ENCODE assay signal across 19 cellular contexts in the genomic region with DNA sequence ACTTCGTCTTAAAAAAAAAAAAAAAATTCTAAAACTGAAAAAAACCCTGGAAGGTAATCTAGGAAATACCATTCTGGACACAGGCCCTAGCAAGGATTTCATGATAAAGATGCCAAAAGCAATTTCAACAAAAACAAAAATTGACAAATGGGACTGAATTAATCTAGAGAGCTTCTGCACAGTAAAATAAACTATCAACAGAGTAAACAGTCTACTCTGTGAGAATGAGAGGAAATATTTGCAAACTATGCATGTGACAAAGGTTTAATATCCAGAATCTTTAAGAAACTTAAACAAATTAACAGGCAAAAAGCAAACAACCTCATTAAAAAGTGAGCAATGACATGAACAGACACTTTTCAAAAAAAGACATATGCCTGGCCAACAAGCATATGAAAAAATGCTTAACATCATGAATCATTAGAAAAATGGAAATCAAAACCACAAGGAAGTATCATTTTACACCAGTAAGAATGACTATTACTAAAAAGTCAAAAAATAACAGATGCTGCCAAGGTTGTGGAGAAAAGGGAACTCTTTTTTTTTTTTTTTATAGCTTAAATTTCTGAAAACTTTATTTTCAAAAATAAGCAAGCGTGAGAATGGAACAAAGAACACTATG. TPM values are rescaled to one million over a fixed set of nuclear protein-coding genes. Genes with fewer than 3 reads are reported as not detected.
DNase-seq lines count a peak whose midpoint lies in the region; ATAC-seq and TF ChIP-seq lines count a peak whose summit lies in the region.
"Had no signal": no experiment of that assay in that cellular context is flagged by ENCODE, and none has a peak within 500 bp of the region (broad histone marks: within the 10 kb centered on the region; RNA-seq: fewer than 3 reads in every experiment).

No MANE protein-coding gene starts in this region.

- peaks cover 9% of the 10 kb centered on the region for H3K4me1 ChIP-seq in adipocyte (ENCODE audit: control insufficient read depth, insufficient read depth, low read length)
- H3K4me1 ChIP-seq: BE2C had no signal

- H3K27me3 ChIP-seq in adipocyte (replicated peaks; ENCODE audit: control insufficient read depth, insufficient read depth, low read length), result no peaks in the 10 kb centered on the region
- H3K27me3 ChIP-seq: BE2C had no signal

- no peaks in the 10 kb centered on the region for H3K36me3 ChIP-seq in adipocyte (ENCODE audit: control insufficient read depth, insufficient read depth, low read length, severe bottlenecking)
- H3K36me3 ChIP-seq: BE2C had no signal

- H3K9me3 ChIP-seq in adipocyte (ENCODE audit: control insufficient read depth, low read length), result no peaks in the 10 kb centered on the region
- H3K9me3 ChIP-seq: BE2C had no signal

- TF ChIP-seq CTCF in fibroblast of mammary gland (conservative IDR thresholded peaks at IDR 0.05; ENCODE audit: control insufficient read depth, insufficient read depth, low read depth, low read length) (no peak), GM10248 (IDR thresholded peaks at IDR 0.05; ENCODE audit: control extremely low read depth, extremely low read depth, low read depth, missing control alignments) (no peak)

- no peak overlapping the region for H3K9ac ChIP-seq in adipocyte (ENCODE audit: low read length)

- CTCF ChIA-PET in GM10248 (lab: Yijun Ruan, JAX), result no interaction called here

- no peak for ATAC-seq in HG02884 (IDR thresholded peaks at IDR 0.05; ENCODE audit: unreplicated experiment)
- ATAC-seq: left cardiac atrium; natural killer cell treated with Interleukin-12 subunit alpha and Interleukin-12 subunit beta and Interleukin-15 and Interleukin-18, amount 100 ng/mL, for 72 hours; stimulated activated naive CD8-positive, alpha-beta T cell treated with anti-CD3 and anti-CD28 coated beads, Interleukin-15, amount 100 ng/mL, for 72 hours; T-cell had no signal

- peak; percentile 71 for DNase-seq in HT1080 (ENCODE audit: low read depth)
- peak; percentile 63 for DNase-seq in adipocyte (ENCODE audit: low read depth)
- DNase-seq in fibroblast of mammary gland (ENCODE audit: low read depth), result peak; percentile 69
- no peak for DNase-seq in GM10248 (ENCODE audit: extremely low spot score)
- no peak for DNase-seq in NCI-H2107 (lab: John Stamatoyannopoulos, UW)
- no peak for DNase-seq in hepatic stellate cell (ENCODE audit: low spot score)
- DNase-seq: activated CD4-positive, alpha-beta T cell treated with anti-CD3 and anti-CD28 coated beads for 48 hours; activated effector memory CD4-positive, alpha-beta T cell treated with Interleukin-2 at 50 U/mL for 16 hours; BE2C; effector memory CD4-positive, alpha-beta T cell; left cardiac atrium; NCI-H2029; NCI-H510A; Right ventricle myocardium superior; stimulated activated naive CD8-positive, alpha-beta T cell treated with anti-CD3 and anti-CD28 coated beads, Interleukin-15, amount 100 ng/mL, for 72 hours; T-cell had no signal

- H3K4me3 ChIP-seq in adipocyte (ENCODE audit: low read length) (no peak overlapping the region), fibroblast of mammary gland (ENCODE audit: control insufficient read depth, low read depth, low read length) (no peak overlapping the region)
- H3K4me3 ChIP-seq: skin epidermis had no signal

- POLR2A ChIA-PET in GM10248 (lab: Yijun Ruan, JAX), result no interaction called here

RNA-seq across cellular contexts. Expression of a gene that starts 29.4 kb away (rescaled TPM):
- 4.1 and 7.4 TPM in 2 replicates for total RNA-seq in HT1080 (2014; rRNA removed; shearing (Covaris generic))
- polyA plus RNA-seq in HT1080 (2015; cell fraction: cytosol; rRNA removed), result 5.5 and 8.5 TPM in 2 replicates
- polyA plus RNA-seq in HT1080 (2015; cell fraction: nucleus; rRNA removed), result 51.0 and 61.1 TPM in 2 replicates

Comparison
In these comparisons a context has a peak if more than half of its experiments do, and no peak if none do; other contexts are left out.
1. DNase-seq: peak in HT1080 (single experiment), adipocyte (single experiment) and fibroblast of mammary gland (single experiment); none in GM10248 (single experiment), NCI-H2107 (single experiment) and hepatic stellate cell (single experiment).